8 cellular contexts compared by ENCODE assay signal in genomic region chr7:44534501-44534900, GRCh38. TPM values are rescaled to one million over a fixed set of nuclear protein-coding genes. Genes with fewer than 3 reads are reported as not detected.
DNase-seq lines count a peak whose midpoint lies in the region; ATAC-seq and TF ChIP-seq lines count a peak whose summit lies in the region.

No MANE protein-coding gene starts in this region.

- H3K36me3 ChIP-seq in kidney epithelial cell (ENCODE audit: control insufficient read depth, insufficient read depth, low read length) = no peaks in the 10 kb centered on the region

- H3K4me3 ChIP-seq in kidney epithelial cell (ENCODE audit: low read depth, low read length) = no peak overlapping the region

- no peaks in the 10 kb centered on the region for H3K9me3 Mint-ChIP-seq in activated naive CD8-positive, alpha-beta T cell treated with anti-CD3 and anti-CD28 coated beads, Interleukin-2, amount 10 ng/mL, durations not matched to agents 7 days and 5 days
- no peaks in the 10 kb centered on the region for H3K9me3 Mint-ChIP-seq in stimulated activated naive B cell treated with anti-CD40 and anti-IgM and Interleukin-4, amounts not matched to agents 10 μg/mL and 1 μg/mL and 100 μg/mL, for 72 hours

- peak; percentile 4 for DNase-seq in NCI-H345 (lab: John Stamatoyannopoulos, UW)
- DNase-seq in NCI-H345 treated with DMSO at 0.1 percent for 48 hours (lab: John Stamatoyannopoulos, UW; ENCODE audit: unreplicated experiment) = no peak
- peak; percentile 88 for DNase-seq in HuH-7.5 (ENCODE audit: low spot score)
- DNase-seq in activated naive CD8-positive, alpha-beta T cell treated with anti-CD3 and anti-CD28 coated beads, Interleukin-2, amount 10 ng/mL, durations not matched to agents 7 days and 5 days = peak; percentile 55
- no peak for DNase-seq in kidney epithelial cell (ENCODE audit: low read depth)
- DNase-seq in stimulated activated naive B cell treated with anti-CD40 and anti-IgM and Interleukin-4, amounts not matched to agents 10 μg/mL and 1 μg/mL and 100 μg/mL, for 72 hours = peak; percentile 31
- no peak for DNase-seq in posterior cingulate gyrus

- peak; percentile 66 for TF ChIP-seq CTCF in kidney epithelial cell (IDR thresholded peaks at IDR 0.05; ENCODE audit: insufficient read depth, low read length, poor library complexity, severe bottlenecking)

- peak; percentile 91 for ATAC-seq in SK-N-SH treated with all-trans-retinoic acid at 6 μM for 48 hours
- ATAC-seq in activated naive CD8-positive, alpha-beta T cell treated with anti-CD3 and anti-CD28 coated beads, Interleukin-2, amount 10 ng/mL, durations not matched to agents 7 days and 5 days (ENCODE audit: low read depth) = peak; percentile 81
- ATAC-seq in stimulated activated naive B cell treated with anti-CD40 and anti-IgM and Interleukin-4, amounts not matched to agents 10 μg/mL and 1 μg/mL and 100 μg/mL, for 72 hours (replicated peaks) = peak; percentile 84 to 87

- intact Hi-C loops in posterior cingulate gyrus (cut with DNase I) = no loop called here

- no peak overlapping the region for H3K4me3 Mint-ChIP-seq in activated naive CD8-positive, alpha-beta T cell treated with anti-CD3 and anti-CD28 coated beads, Interleukin-2, amount 10 ng/mL, durations not matched to agents 7 days and 5 days
- H3K4me3 Mint-ChIP-seq in stimulated activated naive B cell treated with anti-CD40 and anti-IgM and Interleukin-4, amounts not matched to agents 10 μg/mL and 1 μg/mL and 100 μg/mL, for 72 hours = no peak overlapping the region

- no peaks in the 10 kb centered on the region for H3K36me3 Mint-ChIP-seq in activated naive CD8-positive, alpha-beta T cell treated with anti-CD3 and anti-CD28 coated beads, Interleukin-2, amount 10 ng/mL, durations not matched to agents 7 days and 5 days
- H3K36me3 Mint-ChIP-seq in stimulated activated naive B cell treated with anti-CD40 and anti-IgM and Interleukin-4, amounts not matched to agents 10 μg/mL and 1 μg/mL and 100 μg/mL, for 72 hours = no peaks in the 10 kb centered on the region

- H3K27me3 ChIP-seq in kidney epithelial cell (ENCODE audit: control insufficient read depth, insufficient read depth, low read length) = no peaks in the 10 kb centered on the region

- no peaks in the 10 kb centered on the region for H3K27me3 Mint-ChIP-seq in activated naive CD8-positive, alpha-beta T cell treated with anti-CD3 and anti-CD28 coated beads, Interleukin-2, amount 10 ng/mL, durations not matched to agents 7 days and 5 days
- peaks cover 0 to 7% of the 10 kb centered on the region in 2 donors for H3K27me3 Mint-ChIP-seq in stimulated activated naive B cell treated with anti-CD40 and anti-IgM and Interleukin-4, amounts not matched to agents 10 μg/mL and 1 μg/mL and 100 μg/mL, for 72 hours

- H3K4me1 Mint-ChIP-seq in activated naive CD8-positive, alpha-beta T cell treated with anti-CD3 and anti-CD28 coated beads, Interleukin-2, amount 10 ng/mL, durations not matched to agents 7 days and 5 days = no peaks in the 10 kb centered on the region
- H3K4me1 Mint-ChIP-seq in stimulated activated naive B cell treated with anti-CD40 and anti-IgM and Interleukin-4, amounts not matched to agents 10 μg/mL and 1 μg/mL and 100 μg/mL, for 72 hours = peaks cover 9 to 10% of the 10 kb centered on the region in 2 donors

- POLR2A ChIA-PET in activated naive CD8-positive, alpha-beta T cell treated with anti-CD3 and anti-CD28 coated beads, Interleukin-2, amount 10 ng/mL, durations not matched to agents 7 days and 5 days (lab: Charles Lee) = interaction anchor here (0.6 kb wide), 1 partner anchor 134 kb away, joined by 4 read pairs; no protein-coding TSS in a partner anchor

- H3K27ac Mint-ChIP-seq in activated naive CD8-positive, alpha-beta T cell treated with anti-CD3 and anti-CD28 coated beads, Interleukin-2, amount 10 ng/mL, durations not matched to agents 7 days and 5 days = no peak overlapping the region
- no peak overlapping the region for H3K27ac Mint-ChIP-seq in stimulated activated naive B cell treated with anti-CD40 and anti-IgM and Interleukin-4, amounts not matched to agents 10 μg/mL and 1 μg/mL and 100 μg/mL, for 72 hours

TF ChIP-seq in SK-N-SH treated with all-trans-retinoic acid at 6 μM for 48 hours, 23 proteins besides CTCF, POLR2A, EP300 and RAD21:
- no peak for TF ChIP-seq ISL1 (CRISPR knock-in tag; IDR thresholded peaks at IDR 0.05)
- TF ChIP-seq ZC3H10 (CRISPR knock-in tag; IDR thresholded peaks at IDR 0.05) = no peak

RNA-seq across cellular contexts. Expression of gene NPC1L1, which starts 6.6 kb away (rescaled TPM):
- under 1 TPM in 1 of 2 experiments, not detected in 1; 0.11 TPM for total RNA-seq in activated naive CD8-positive, alpha-beta T cell treated with anti-CD3 and anti-CD28 coated beads, Interleukin-2, amount 10 ng/mL, durations not matched to agents 7 days and 5 days
- 0.96 and 1.5 TPM in 2 replicates for total RNA-seq in kidney epithelial cell

RNA-seq across cellular contexts. Expression of gene DDX56, which starts 39.2 kb away (rescaled TPM):
- 100 to 1,000 TPM in 1 of 2 experiments, 10 to 100 TPM in 1; 94.1 to 102 TPM for total RNA-seq in activated naive CD8-positive, alpha-beta T cell treated with anti-CD3 and anti-CD28 coated beads, Interleukin-2, amount 10 ng/mL, durations not matched to agents 7 days and 5 days
- total RNA-seq in kidney epithelial cell = 67.9 and 96.8 TPM in 2 replicates

RNA-seq across cellular contexts. Expression of gene NUDCD3, which starts 44.0 kb away (rescaled TPM):
- total RNA-seq in activated naive CD8-positive, alpha-beta T cell treated with anti-CD3 and anti-CD28 coated beads, Interleukin-2, amount 10 ng/mL, durations not matched to agents 7 days and 5 days = 100 to 1,000 TPM in 1 of 2 experiments, 10 to 100 TPM in 1; 99.1 to 113 TPM
- 71.7 and 81.7 TPM in 2 replicates for total RNA-seq in kidney epithelial cell

RNA-seq across cellular contexts. Expression of gene TMED4, which starts 47.5 kb away (rescaled TPM):
- 10 to 100 TPM; 91.4 to 94.3 TPM for total RNA-seq in activated naive CD8-positive, alpha-beta T cell treated with anti-CD3 and anti-CD28 coated beads, Interleukin-2, amount 10 ng/mL, durations not matched to agents 7 days and 5 days
- 159 and 201 TPM in 2 replicates for total RNA-seq in kidney epithelial cell

Comparison
In these comparisons a context has a peak if more than half of its experiments do, and no peak if none do; other contexts are left out.
1. DNase-seq: peak in NCI-H345 (single experiment), HuH-7.5 (single experiment), activated naive CD8-positive, alpha-beta T cell treated with anti-CD3 and anti-CD28 coated beads, Interleukin-2, amount 10 ng/mL, durations not matched to agents 7 days and 5 days (single experiment) and stimulated activated naive B cell treated with anti-CD40 and anti-IgM and Interleukin-4, amounts not matched to agents 10 μg/mL and 1 μg/mL and 100 μg/mL, for 72 hours (single experiment); none in NCI-H345 treated with DMSO at 0.1 percent for 48 hours (single experiment), kidney epithelial cell (single experiment) and posterior cingulate gyrus (0 of 10).
2. Peak in every context shown above with its lines, with median percentiles within 50 percentile points of each other: ATAC-seq.